Comparison of ENCODE assay signal across 27 cellular contexts in the genomic region with DNA sequence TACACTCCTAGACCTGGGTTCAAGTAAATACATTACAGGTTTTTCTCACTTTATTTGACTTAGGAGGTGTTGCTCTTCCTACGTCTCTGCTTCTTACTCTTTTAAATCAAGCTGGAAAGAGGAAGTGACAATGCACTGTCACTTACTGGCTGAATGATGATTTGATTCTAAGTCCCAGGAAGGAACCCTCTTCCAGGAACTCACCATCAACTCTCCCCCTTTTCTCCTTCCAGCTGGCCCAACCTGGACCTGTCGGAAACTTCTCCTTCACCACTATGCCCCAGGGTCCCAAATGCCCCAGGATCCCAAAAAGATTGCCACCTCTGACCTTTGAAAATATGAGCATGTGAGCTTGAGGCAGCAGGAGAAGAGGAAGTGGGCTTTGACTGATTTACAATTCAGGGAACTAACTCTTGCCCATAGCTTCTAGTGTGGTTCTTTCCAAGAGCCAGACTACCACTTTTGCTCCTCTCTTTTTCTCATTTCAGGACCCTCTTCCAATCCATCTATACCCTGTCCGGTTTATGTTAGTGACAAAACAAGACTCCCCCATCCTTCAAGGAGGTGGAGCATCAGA. TPM values are rescaled to one million over a fixed set of nuclear protein-coding genes. Genes with fewer than 3 reads are reported as not detected.
A peak's percentile ranks its signal among the peaks of the same experiment; 100 is the strongest.
DNase-seq lines count a peak whose midpoint lies in the region; ATAC-seq and TF ChIP-seq lines count a peak whose summit lies in the region.
"Had no signal": no experiment of that assay in that cellular context is flagged by ENCODE, and none has a peak within 500 bp of the region (broad histone marks: within the 10 kb centered on the region; RNA-seq: fewer than 3 reads in every experiment).

No MANE protein-coding gene starts in this region.

- H2AFZ ChIP-seq in SU-DHL-6 (ENCODE audit: low read depth, low read length, severe bottlenecking): peak overlapping the region; percentile 73

- TF ChIP-seq CTCF in HL-60 (IDR thresholded peaks at IDR 0.05; ENCODE audit: insufficient read depth, low read length) (no peak), SU-DHL-6 (IDR thresholded peaks at IDR 0.05; ENCODE audit: insufficient read depth, low read length, poor library complexity, severe bottlenecking) (no peak), upper lobe of right lung (IDR thresholded peaks at IDR 0.05) (no peak)

- H3K27me3 ChIP-seq in HL-60 (ENCODE audit: insufficient read depth, poor library complexity, severe bottlenecking) (no peaks in the 10 kb centered on the region), SU-DHL-6 (ENCODE audit: low read length) (no peaks in the 10 kb centered on the region), upper lobe of right lung (peaks cover 15% of the 10 kb centered on the region)
- H3K27me3 ChIP-seq: tibial artery had no signal

- no peaks in the 10 kb centered on the region for H3K79me2 ChIP-seq in SU-DHL-6 (ENCODE audit: insufficient read depth, low read length)

- H3K4me3 ChIP-seq in HL-60 (replicated peaks; ENCODE audit: insufficient read depth, low read length): no peak overlapping the region
- H3K4me3 ChIP-seq in SU-DHL-6 (ENCODE audit: insufficient read depth, low read length, poor library complexity, severe bottlenecking): no peak overlapping the region
- H3K4me3 ChIP-seq in upper lobe of right lung: no peak overlapping the region
- H3K4me3 ChIP-seq: lower lobe of right lung, tibial artery had no signal

- H3K4me2 ChIP-seq in SU-DHL-6 (ENCODE audit: low read depth, low read length, poor library complexity, severe bottlenecking): no peak overlapping the region

- peaks cover 11% of the 10 kb centered on the region for H3K4me1 ChIP-seq in upper lobe of right lung

- no peaks in the 10 kb centered on the region for H3K9me2 ChIP-seq in SU-DHL-6 (replicated peaks; ENCODE audit: insufficient read depth, low read length)

- H3K9me3 ChIP-seq in SU-DHL-6 (ENCODE audit: insufficient read depth, low read length) (peaks cover 4% of the 10 kb centered on the region; the same call in 1 of the 2 replicates), upper lobe of right lung (no peaks in the 10 kb centered on the region)
- H3K9me3 ChIP-seq: lower lobe of right lung, tibial artery had no signal

- ATAC-seq in upper lobe of right lung (peak; percentile 63), GM19035 (IDR thresholded peaks at IDR 0.05; ENCODE audit: unreplicated experiment) (no peak)
- ATAC-seq: activated CD4-positive, alpha-beta T cell treated with anti-CD3 and anti-CD28 coated beads for 36 hours; natural killer cell; T-helper 17 cell had no signal

- H3K27ac ChIP-seq in HL-60 (replicated peaks) (no peak overlapping the region), SU-DHL-6 (ENCODE audit: low read depth, low read length) (no peak overlapping the region), upper lobe of right lung (no peak overlapping the region)
- H3K27ac ChIP-seq: lower lobe of right lung, RWPE1, tibial artery had no signal

- no peaks in the 10 kb centered on the region for H3F3A ChIP-seq in SU-DHL-6 (ENCODE audit: insufficient read depth)

- intact Hi-C loops in upper lobe of right lung (cut with DNase I): no loop called here

- DNase-seq in HL-60 (ENCODE audit: low read depth in 1 of 2, low spot score in 1 of 2): peak; percentile 36 to 43
- DNase-seq in NOMO-1 treated with DMSO at 0.1 percent for 48 hours (lab: John Stamatoyannopoulos, UW; ENCODE audit: unreplicated experiment): peak; percentile 86
- DNase-seq in upper lobe of right lung: no peak
- DNase-seq in COR-L47 (lab: John Stamatoyannopoulos, UW): no peak
- DNase-seq in activated naive CD4-positive, alpha-beta T cell treated with Interleukin-2 at 50 U/mL for 16 hours: no peak
- DNase-seq: activated CD4-positive, alpha-beta T cell treated with anti-CD3 and anti-CD28 coated beads for 36 hours; activated naive CD8-positive, alpha-beta T cell treated with anti-CD3 and anti-CD28 coated beads for 36 hours; anterior cingulate cortex; DMS79; foreskin melanocyte; GOT3; HFFc6; kidney glomerular epithelial cell; lower lobe of right lung; natural killer cell; NCI-H1436 treated with DMSO at 0.1 percent for 48 hours; NCI-H2107; NCI-H345; stimulated activated CD4-positive, alpha-beta T cell treated with anti-CD3 and anti-CD28 coated beads, Interleukin-4, amount 100 ng/mL, for 4 hours; T-helper 17 cell; tibial artery had no signal

- H3K9ac ChIP-seq in SU-DHL-6 (ENCODE audit: low read length): no peak overlapping the region

- H3K36me3 ChIP-seq in SU-DHL-6 (ENCODE audit: low read length) (no peaks in the 10 kb centered on the region), upper lobe of right lung (no peaks in the 10 kb centered on the region)
- H3K36me3 ChIP-seq: lower lobe of right lung, tibial artery had no signal

- H4K20me1 ChIP-seq in SU-DHL-6 (ENCODE audit: low read depth, low read length): no peaks in the 10 kb centered on the region

RNA-seq across cellular contexts. Expression of a gene that starts 5.3 kb away (rescaled TPM):
- total RNA-seq in upper lobe of right lung: 3.2 TPM
- total RNA-seq: activated CD4-positive, alpha-beta T cell treated with anti-CD3 and anti-CD28 coated beads for 36 hours; activated naive CD8-positive, alpha-beta T cell treated with anti-CD3 and anti-CD28 coated beads for 36 hours; activated T-helper 2 cell treated with anti-CD3 and anti-CD28 coated beads, Interferon-gamma antibody, Interleukin-2, Interleukin-4, amounts not matched to agents 10 μg/mL and 5 μg/mL and 100 μg/mL, durations not matched to agents 14 hours and 24 hours and 36 hours; HT-29; pulmonary artery endothelial cell; T-helper 17 cell had no signal

Comparison
In these comparisons a context has a peak if more than half of its experiments do, and no peak if none do; other contexts are left out.
1. DNase-seq: peak in HL-60 (2 of 2) and NOMO-1 treated with DMSO at 0.1 percent for 48 hours (single experiment); none in upper lobe of right lung (single experiment), COR-L47 (single experiment) and activated naive CD4-positive, alpha-beta T cell treated with Interleukin-2 at 50 U/mL for 16 hours (single experiment).